1 cellular context compared by ENCODE assay signal in genomic region chr10:97778452-97779302, GRCh38.
TF ChIP-seq lines count a peak whose summit lies in the region.

No MANE protein-coding gene starts in this region.

TF ChIP-seq in H1, 55 proteins besides CTCF, POLR2A, EP300 and RAD21:
- no peak for TF ChIP-seq TEAD4 (IDR thresholded peaks at IDR 0.05; ENCODE audit: low read depth, low read length)
- TF ChIP-seq JUN (IDR thresholded peaks at IDR 0.05; ENCODE audit: low read depth, low read length) = no peak
- no peak for TF ChIP-seq RFX5 (IDR thresholded peaks at IDR 0.05; ENCODE audit: borderline replicate concordance, low read depth, low read length)
- TF ChIP-seq CHD2 (IDR thresholded peaks at IDR 0.05; ENCODE audit: low read length) = no peak
- TF ChIP-seq SRF (IDR thresholded peaks at IDR 0.05; ENCODE audit: low read depth, low read length) = no peak
- TF ChIP-seq ZNF274 (IDR thresholded peaks at IDR 0.05; ENCODE audit: borderline replicate concordance, extremely low read depth, low read length) = no peak
- no peak for TF ChIP-seq EZH2 (IDR thresholded peaks at IDR 0.05; ENCODE audit: low read depth, low read length, severe bottlenecking)
- TF ChIP-seq ASH2L (IDR thresholded peaks at IDR 0.05; ENCODE audit: low read length) = no peak
- TF ChIP-seq SUZ12 (IDR thresholded peaks at IDR 0.05; ENCODE audit: low read length) = no peak
- no peak for TF ChIP-seq CEBPB (IDR thresholded peaks at IDR 0.05; ENCODE audit: low read depth, low read length)
- no peak for TF ChIP-seq BRCA1 (IDR thresholded peaks at IDR 0.05; ENCODE audit: low read depth, low read length)
- no peak for TF ChIP-seq CBX8 (IDR thresholded peaks at IDR 0.05; ENCODE audit: borderline replicate concordance, low read depth, low read length)
- no peak for TF ChIP-seq YY1 (IDR thresholded peaks at IDR 0.05; ENCODE audit: low read depth, low read length)
- TF ChIP-seq NRF1 (IDR thresholded peaks at IDR 0.05; ENCODE audit: low read depth, low read length) = no peak
- TF ChIP-seq TBP (IDR thresholded peaks at IDR 0.05; ENCODE audit: low read depth, low read length) = no peak
- no peak for TF ChIP-seq GTF2F1 (IDR thresholded peaks at IDR 0.05; ENCODE audit: borderline replicate concordance, low read depth, low read length)
